In the genomic region with DNA sequence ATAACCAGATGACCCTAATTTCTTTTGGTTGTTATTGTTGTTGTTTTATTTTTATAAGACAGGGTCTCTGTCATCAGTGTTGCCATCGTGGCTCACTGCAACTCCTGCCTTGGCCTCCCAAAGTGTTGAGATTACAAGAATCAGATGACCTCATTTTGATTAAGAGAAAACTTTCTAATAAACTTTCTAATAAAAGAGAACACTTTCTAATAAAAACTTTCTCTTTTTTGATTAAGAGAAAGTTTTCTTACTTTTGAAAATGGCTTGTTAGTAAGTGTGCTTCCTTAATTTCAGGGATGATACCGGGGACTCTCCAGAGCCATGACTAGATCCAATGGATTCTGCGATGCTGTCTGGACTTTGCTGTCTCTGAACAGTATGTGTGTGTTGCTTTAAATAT, we compare ENCODE assay signal across 29 cellular contexts. TPM values are rescaled to one million over a fixed set of nuclear protein-coding genes. Genes with fewer than 3 reads are reported as not detected.
"Had no signal": no experiment of that assay in that cellular context is flagged by ENCODE, and none has a peak within 500 bp of the region (broad histone marks: within the 10 kb centered on the region; RNA-seq: fewer than 3 reads in every experiment).

No MANE protein-coding gene starts in this region.

- H3K27me3 ChIP-seq: ovary, right lobe of liver, suprapubic skin, testis, upper lobe of right lung, uterus had no signal

- H3K9me3 ChIP-seq: ovary, psoas muscle, right lobe of liver, sigmoid colon, suprapubic skin, testis, tibial artery, transverse colon, upper lobe of right lung, uterus had no signal

- H3K36me3 ChIP-seq: ovary, right lobe of liver, sigmoid colon, suprapubic skin, tibial artery, transverse colon, upper lobe of right lung, uterus had no signal

- FAIRE-seq: small intestine had no signal

- H3K4me3 ChIP-seq: ovary, psoas muscle, right lobe of liver, sigmoid colon, suprapubic skin, testis, tibial artery, transverse colon, upper lobe of right lung, uterus had no signal

- ATAC-seq: naive thymus-derived CD8-positive, alpha-beta T cell; natural killer cell treated with Interleukin-12 subunit alpha and Interleukin-12 subunit beta and Interleukin-15 and Interleukin-18, amount 100 ng/mL, for 72 hours; psoas muscle; right lobe of liver; stimulated activated effector memory CD8-positive, alpha-beta T cell treated with anti-CD3 and anti-CD28 coated beads, Interleukin-12 subunit alpha, Interleukin-12 subunit beta, amount 100 ng/mL, for 72 hours; stimulated activated naive B cell treated with anti-CD40 and anti-IgM and Interleukin-4, amounts not matched to agents 10 μg/mL and 1 μg/mL and 100 μg/mL, for 72 hours; stimulated activated naive CD8-positive, alpha-beta T cell treated with anti-CD3 and anti-CD28 coated beads, Interleukin-15, amount 100 ng/mL, for 72 hours; upper lobe of right lung had no signal

- H3K79me2 ChIP-seq: parathyroid adenoma had no signal

- DNase-seq: naive thymus-derived CD8-positive, alpha-beta T cell; nephron progenitor cell; occipital lobe; ovary; posterior cingulate gyrus; psoas muscle; right cardiac atrium; right lobe of liver; sigmoid colon; small intestine; stimulated activated CD4-positive, alpha-beta T cell treated with anti-CD3 and anti-CD28 coated beads, Interleukin-15, amount 100 ng/mL, for 24 hours; stimulated activated CD4-positive, alpha-beta T cell treated with anti-CD3 and anti-CD28 coated beads, Interleukin-2, amount 100 ng/mL, for 24 hours; stimulated activated CD4-positive, alpha-beta T cell treated with anti-CD3 and anti-CD28 coated beads, Interleukin-2, amount 100 ng/mL, for 48 hours; stimulated activated CD4-positive, alpha-beta T cell treated with anti-CD3 and anti-CD28 coated beads, Interleukin-4, amount 100 ng/mL, for 24 hours; stimulated activated naive B cell treated with anti-CD40 and anti-IgM and Interleukin-4, amounts not matched to agents 10 μg/mL and 1 μg/mL and 100 μg/mL, for 72 hours; stimulated activated naive CD4-positive, alpha-beta T cell treated with Interleukin-2 at 50 U/mL for 16 hours; stimulated activated naive CD8-positive, alpha-beta T cell treated with anti-CD3 and anti-CD28 coated beads, Interleukin-15, amount 100 ng/mL, for 72 hours; substantia nigra; testis; tibial artery; transverse colon; upper lobe of right lung; uterus had no signal

- H3K27ac ChIP-seq: ovary, parathyroid adenoma, psoas muscle, right lobe of liver, sigmoid colon, suprapubic skin, testis, tibial artery, transverse colon, upper lobe of right lung, uterus had no signal

- H3K9ac ChIP-seq: parathyroid adenoma had no signal

- H3K4me1 ChIP-seq: parathyroid adenoma, psoas muscle, right lobe of liver, sigmoid colon, suprapubic skin, testis, tibial artery, transverse colon, upper lobe of right lung, uterus had no signal

- H2AFZ ChIP-seq: parathyroid adenoma had no signal

RNA-seq across cellular contexts. Expression of a gene that starts 7.7 kb away (rescaled TPM):
- total RNA-seq: psoas muscle, sigmoid colon had no signal

RNA-seq across cellular contexts. Expression of a gene that starts 54.4 kb away (rescaled TPM):
- total RNA-seq: naive thymus-derived CD8-positive, alpha-beta T cell; natural killer cell treated with Interleukin-12 subunit alpha and Interleukin-12 subunit beta and Interleukin-15 and Interleukin-18, amount 100 ng/mL, for 72 hours; osteoblast; renal cortical epithelial cell; right cardiac atrium; right lobe of liver; suprapubic skin; upper lobe of right lung had no signal
- polyA plus RNA-seq: naive thymus-derived CD8-positive, alpha-beta T cell had no signal
